10 cellular contexts compared by ENCODE assay signal in genomic region chr17:73316919-73317505, GRCh38. TPM values are rescaled to one million over a fixed set of nuclear protein-coding genes. Genes with fewer than 3 reads are reported as not detected.
DNase-seq lines count a peak whose midpoint lies in the region; ATAC-seq and TF ChIP-seq lines count a peak whose summit lies in the region.
"Had no signal": no experiment of that assay in that cellular context is flagged by ENCODE, and none has a peak within 500 bp of the region (broad histone marks: within the 10 kb centered on the region; RNA-seq: fewer than 3 reads in every experiment).

No MANE protein-coding gene starts in this region.

- peak; percentile 60 for DNase-seq in NCI-H526 treated with DMSO at 0.1 percent for 48 hours (lab: John Stamatoyannopoulos, UW)
- no peak for DNase-seq in osteocyte (ENCODE audit: extremely low spot score, unreplicated experiment)
- no peak for DNase-seq in activated T-cell treated with anti-CD3 and anti-CD28 coated beads for 4 hours
- DNase-seq in COLO668 (lab: John Stamatoyannopoulos, UW; ENCODE audit: unreplicated experiment) = no peak
- DNase-seq in caudate nucleus (lab: John Stamatoyannopoulos, UW) = no peak
- DNase-seq: central memory CD4-positive, alpha-beta T cell; HFFc6; NCI-H187 treated with DMSO at 0.1 percent for 48 hours had no signal

- peaks cover 47% of the 10 kb centered on the region for H3K4me1 Mint-ChIP-seq in osteocyte (ENCODE audit: unreplicated experiment)

- no peak overlapping the region for H3K27ac ChIP-seq in caudate nucleus (ENCODE audit: low read depth, low read length)

- no peaks in the 10 kb centered on the region for H3K36me3 Mint-ChIP-seq in osteocyte (ENCODE audit: unreplicated experiment)

- no peak overlapping the region for H3K4me3 Mint-ChIP-seq in osteocyte (ENCODE audit: unreplicated experiment)
- H3K4me3 Mint-ChIP-seq: HFFc6 had no signal

- no peaks in the 10 kb centered on the region for H3K9me3 Mint-ChIP-seq in osteocyte (ENCODE audit: unreplicated experiment)
- H3K9me3 Mint-ChIP-seq: HFFc6 had no signal

- peak; percentile 63 for ATAC-seq in GM19351 (IDR thresholded peaks at IDR 0.05; ENCODE audit: unreplicated experiment)
- ATAC-seq in HG02759 (IDR thresholded peaks at IDR 0.05; ENCODE audit: unreplicated experiment) = peak; percentile 79

- no peak for TF ChIP-seq CTCF in osteocyte (IDR thresholded peaks at IDR 0.05)

- no peaks in the 10 kb centered on the region for H3K27me3 Mint-ChIP-seq in osteocyte (ENCODE audit: unreplicated experiment)

- peak overlapping the region; percentile 71 for H3K27ac Mint-ChIP-seq in osteocyte (ENCODE audit: unreplicated experiment)
- H3K27ac Mint-ChIP-seq: HFFc6 had no signal

RNA-seq across cellular contexts. Expression of gene CDC42EP4, which starts 5.2 kb away (rescaled TPM):
- 32.0 and 32.7 TPM in 2 replicates for total RNA-seq in osteocyte

RNA-seq across cellular contexts. Expression of gene CPSF4L, which starts 55.3 kb away (rescaled TPM):
- not detected in 2 replicates for total RNA-seq in osteocyte
- total RNA-seq: HFFc6 had no signal
